Comparison of ENCODE assay signal across 17 cellular contexts in the genomic region with DNA sequence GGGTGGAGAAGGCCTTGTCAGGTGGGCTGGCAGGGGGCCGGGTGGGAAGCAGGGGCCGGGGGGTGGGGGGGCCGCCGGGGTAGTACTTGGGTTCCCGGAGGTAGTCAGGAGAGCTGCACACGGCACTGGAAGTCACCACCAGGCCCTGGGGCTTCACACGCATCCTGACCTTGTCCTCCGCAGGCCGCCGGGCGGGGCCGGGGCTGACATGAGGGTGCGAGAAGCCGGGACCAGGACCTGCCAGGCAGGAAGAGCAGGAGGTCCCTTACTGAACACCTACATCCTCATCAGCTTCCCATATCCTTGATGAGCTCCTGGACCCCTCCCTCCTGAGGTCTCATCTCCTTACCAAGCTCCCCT. TPM values are rescaled to one million over a fixed set of nuclear protein-coding genes. Genes with fewer than 3 reads are reported as not detected.
DNase-seq lines count a peak whose midpoint lies in the region; ATAC-seq and TF ChIP-seq lines count a peak whose summit lies in the region.
"Had no signal": no experiment of that assay in that cellular context is flagged by ENCODE, and none has a peak within 500 bp of the region (broad histone marks: within the 10 kb centered on the region; RNA-seq: fewer than 3 reads in every experiment).

No MANE protein-coding gene starts in this region.

- peaks cover 20 to 37% of the 10 kb centered on the region in 2 donors for H3K4me1 ChIP-seq in ascending aorta
- peaks cover 3 to 6% of the 10 kb centered on the region in 2 donors for H3K4me1 ChIP-seq in neuronal stem cell (ENCODE audit: control insufficient read depth in 2 of 2, insufficient read depth in 1 of 2, low read depth in 1 of 2, low read length in 2 of 2)
- peaks cover 20 to 86% (median 56%) of the 10 kb centered on the region in 6 donors for H3K4me1 ChIP-seq in spleen
- no peaks in the 10 kb centered on the region for H3K4me1 ChIP-seq in Caco-2
- no peaks in the 10 kb centered on the region for H3K4me1 ChIP-seq in foreskin keratinocyte
- peaks cover 25 to 50% (median 30%) of the 10 kb centered on the region in 3 donors for H3K4me1 ChIP-seq in esophagus squamous epithelium
- peaks cover 8% of the 10 kb centered on the region for H3K4me1 ChIP-seq in mesendoderm (ENCODE audit: control insufficient read depth, low read depth, low read length)

- no peak overlapping the region for H3K56ac ChIP-seq in mesendoderm (ENCODE audit: low read length)

- H2AK5ac ChIP-seq in neuronal stem cell (ENCODE audit: low read depth, low read length) (no peak overlapping the region), mesendoderm (ENCODE audit: low read length) (no peak overlapping the region)

- no peaks in the 10 kb centered on the region for H3K27me3 Mint-ChIP-seq in Caco-2 (ENCODE audit: insufficient read depth, unreplicated experiment)
- H3K27me3 Mint-ChIP-seq: CD4-positive, alpha-beta memory T cell had no signal

- DNase-seq in RWPE1 (ENCODE audit: low spot score): no peak
- DNase-seq in ascending aorta (ENCODE audit: low spot score in 2 of 2): no peak
- DNase-seq in neuronal stem cell (ENCODE audit: low spot score): no peak
- DNase-seq in spleen: no peak
- no peak for DNase-seq in Caco-2
- no peak for DNase-seq in foreskin keratinocyte
- no peak for DNase-seq in esophagus squamous epithelium (lab: John Stamatoyannopoulos, UW)
- DNase-seq in mesendoderm: no peak
- DNase-seq: C1 segment of cervical spinal cord, COR-L47, DMS153, EL, GDM1, GM23248, HCEC 1CT had no signal

- H4K8ac ChIP-seq in neuronal stem cell (ENCODE audit: low read depth, low read length) (no peak overlapping the region), mesendoderm (ENCODE audit: low read depth, low read length) (no peak overlapping the region)

- H2BK5ac ChIP-seq in neuronal stem cell (ENCODE audit: low read length) (no peak overlapping the region), mesendoderm (ENCODE audit: low read length) (no peak overlapping the region)

- no peak for ATAC-seq in foreskin keratinocyte
- ATAC-seq: GM12878 had no signal

- TF ChIP-seq CTCF in RWPE1 (conservative IDR thresholded peaks at IDR 0.05; ENCODE audit: low read depth): no peak
- TF ChIP-seq CTCF in ascending aorta (IDR thresholded peaks at IDR 0.05): no peak
- TF ChIP-seq CTCF in spleen (IDR thresholded peaks at IDR 0.05 in 8 of 11, conservative IDR thresholded peaks at IDR 0.05 in 3 of 11): no peak
- TF ChIP-seq CTCF in Caco-2 (IDR thresholded peaks at IDR 0.05; ENCODE audit: insufficient read depth in 1 of 2, low read depth in 1 of 2, low read length in 1 of 2, severe bottlenecking in 1 of 2, unreplicated experiment in 1 of 2): no peak
- TF ChIP-seq CTCF in foreskin keratinocyte (conservative IDR thresholded peaks at IDR 0.05): no peak
- TF ChIP-seq CTCF in esophagus squamous epithelium (IDR thresholded peaks at IDR 0.05): no peak

- no peaks in the 10 kb centered on the region for H3K36me3 Mint-ChIP-seq in Caco-2 (ENCODE audit: insufficient read depth, unreplicated experiment)

- CTCF ChIA-PET in RWPE1 (lab: Yijun Ruan, JAX): interaction anchor here (1.0 kb wide), 1 partner anchor 76 kb away, joined by 3 read pairs; no protein-coding TSS in a partner anchor
- CTCF ChIA-PET in Caco-2 (lab: Charles Lee): interaction anchor here (0.6 to 1.5 kb wide), 2 partner anchors 55 to 61 kb away, joined by 4 to 6 read pairs; no protein-coding TSS in a partner anchor

- no TSS peak for BruUV-seq in Caco-2 (replicated peaks; lab: Mats Ljungman, UMichigan)

- H3K27ac ChIP-seq in RWPE1: peak overlapping the region; percentile 45
- peak overlapping the region; percentile 89 to 95 for H3K27ac ChIP-seq in ascending aorta
- no peak overlapping the region for H3K27ac ChIP-seq in neuronal stem cell (replicated peaks; ENCODE audit: low read length)
- H3K27ac ChIP-seq in spleen: peak overlapping the region in 5 of 8 donors; percentile 43 to 64 (median 54)
- no peak overlapping the region for H3K27ac ChIP-seq in foreskin keratinocyte
- peak overlapping the region in 2 of 4 donors; percentile 50 to 95 for H3K27ac ChIP-seq in esophagus squamous epithelium
- H3K27ac ChIP-seq in mesendoderm (ENCODE audit: low read depth, low read length): no peak overlapping the region
- H3K27ac ChIP-seq: GM23248 had no signal

- H3K4me3 ChIP-seq in ascending aorta (no peak overlapping the region), neuronal stem cell (ENCODE audit: low read length in 2 of 2) (no peak overlapping the region), spleen (no peak overlapping the region), Caco-2 (ENCODE audit: low read depth, low read length) (no peak overlapping the region), esophagus squamous epithelium (no peak overlapping the region), mesendoderm (ENCODE audit: low read length) (no peak overlapping the region)
- H3K4me3 ChIP-seq: GM12878, GM23248 had no signal

- intact Hi-C loops in ascending aorta (cut with DNase I): no loop called here
- intact Hi-C loops in spleen (cut with DNase I; ENCODE audit: low total_unique reads): no loop called here
- intact Hi-C loops in Caco-2 (cut with micrococcal nuclease; ENCODE audit: unreplicated experiment): no loop called here
- intact Hi-C loops in esophagus squamous epithelium (cut with DNase I): no loop called here

- H3K4me2 ChIP-seq in neuronal stem cell (ENCODE audit: insufficient read depth, low read length, poor library complexity, severe bottlenecking) (no peak overlapping the region), mesendoderm (ENCODE audit: low read length) (no peak overlapping the region)

- H3K79me2 ChIP-seq in mesendoderm (ENCODE audit: control insufficient read depth, insufficient read depth, low read length): no peaks in the 10 kb centered on the region

- POLR2A ChIA-PET in RWPE1 (lab: Yijun Ruan, JAX; ENCODE audit: low non-redundant PET): no interaction called here
- POLR2A ChIA-PET in Caco-2 (lab: Charles Lee): no interaction called here

- peaks cover 12% of the 10 kb centered on the region for H3K4me1 Mint-ChIP-seq in Caco-2 (ENCODE audit: low read depth, unreplicated experiment)

- no peak overlapping the region for H4K5ac ChIP-seq in mesendoderm (ENCODE audit: low read length)

- H3K9me3 Mint-ChIP-seq in Caco-2 (ENCODE audit: unreplicated experiment): no peaks in the 10 kb centered on the region

- no peak overlapping the region for H2AFZ ChIP-seq in neuronal stem cell (ENCODE audit: low read length)
- H2AFZ ChIP-seq: GM23248 had no signal

- no peak overlapping the region for H3K14ac ChIP-seq in neuronal stem cell (ENCODE audit: low read length)

- TF ChIP-seq POLR2A in spleen (IDR thresholded peaks at IDR 0.05) (no peak), esophagus squamous epithelium (IDR thresholded peaks at IDR 0.05) (no peak)

- H2BK12ac ChIP-seq in neuronal stem cell (ENCODE audit: low read length): no peak overlapping the region

- peaks cover 58 to 62% of the 10 kb centered on the region in 2 donors for H3K36me3 ChIP-seq in ascending aorta
- peaks cover 48 to 87% of the 10 kb centered on the region in 2 donors for H3K36me3 ChIP-seq in neuronal stem cell (replicated peaks in 1 of 2; ENCODE audit: control insufficient read depth in 2 of 2, insufficient read depth in 2 of 2, low read length in 2 of 2)
- peaks cover 0 to 71% (median 54%) of the 10 kb centered on the region in 6 donors for H3K36me3 ChIP-seq in spleen
- H3K36me3 ChIP-seq in Caco-2 (ENCODE audit: control insufficient read depth, insufficient read depth, low read length): no peaks in the 10 kb centered on the region
- H3K36me3 ChIP-seq in esophagus squamous epithelium: peaks cover 49 to 94% (median 54%) of the 10 kb centered on the region in 3 donors
- peaks cover 2% of the 10 kb centered on the region for H3K36me3 ChIP-seq in mesendoderm (ENCODE audit: control insufficient read depth, insufficient read depth, low read length)

- H3K27me3 ChIP-seq in ascending aorta (no peaks in the 10 kb centered on the region), neuronal stem cell (ENCODE audit: control insufficient read depth in 3 of 3, insufficient read depth in 3 of 3, low read depth in 1 of 3, low read length in 3 of 3) (no peaks in the 10 kb centered on the region), spleen (replicated peaks in 1 of 7) (no peaks in the 10 kb centered on the region), Caco-2 (replicated peaks; ENCODE audit: control insufficient read depth, insufficient read depth, low read length) (no peaks in the 10 kb centered on the region), foreskin keratinocyte (no peaks in the 10 kb centered on the region), esophagus squamous epithelium (no peaks in the 10 kb centered on the region), mesendoderm (ENCODE audit: insufficient read depth, low read length, poor library complexity) (no peaks in the 10 kb centered on the region)

- H2BK15ac ChIP-seq in neuronal stem cell (ENCODE audit: low read length): no peak overlapping the region
- H2BK15ac ChIP-seq in mesendoderm (replicated peaks; ENCODE audit: low read depth): no peak overlapping the region

- H2BK120ac ChIP-seq in neuronal stem cell (ENCODE audit: low read depth, low read length): no peak overlapping the region
- no peak overlapping the region for H2BK120ac ChIP-seq in mesendoderm (ENCODE audit: low read depth, low read length)

- H3K79me1 ChIP-seq in neuronal stem cell (ENCODE audit: low read depth, low read length): peaks cover 25% of the 10 kb centered on the region
- H3K79me1 ChIP-seq in mesendoderm (ENCODE audit: low read length): peaks cover 2% of the 10 kb centered on the region

- H3K9ac ChIP-seq in neuronal stem cell (ENCODE audit: low read depth, low read length, poor library complexity) (no peak overlapping the region), mesendoderm (ENCODE audit: low read length) (no peak overlapping the region)
- H3K9ac ChIP-seq: GM23248 had no signal

- H3K18ac ChIP-seq in neuronal stem cell (ENCODE audit: low read length) (peak overlapping the region; percentile 40), mesendoderm (ENCODE audit: low read length) (no peak overlapping the region)

- H3K9me3 ChIP-seq in ascending aorta (no peaks in the 10 kb centered on the region), neuronal stem cell (replicated peaks in 1 of 2; ENCODE audit: control insufficient read depth in 2 of 2, insufficient read depth in 1 of 2, low read depth in 1 of 2, low read length in 2 of 2) (no peaks in the 10 kb centered on the region), spleen (no peaks in the 10 kb centered on the region), Caco-2 (no peaks in the 10 kb centered on the region), esophagus squamous epithelium (no peaks in the 10 kb centered on the region)

- WGBS in neuronal stem cell (ENCODE audit: extremely low coverage in 2 of 2, insufficient read length in 2 of 2, insufficient replicate concordance in 1 of 2), 2 donors: no CpG with 5 or more reads among the region's 14 CpGs
- WGBS in spleen, 5 donors: 70 to 82% (median 78%) methylated on average over 10 to 14 of the region's 14 CpGs
- 75 to 85% methylated on average over 2 to 8 of the region's 14 CpGs for WGBS in esophagus squamous epithelium, 2 donors
- WGBS in mesendoderm (ENCODE audit: extremely low coverage, insufficient coverage, low lambda C conversion rate): no CpG with 5 or more reads among the region's 14 CpGs

- H3K4me3 Mint-ChIP-seq in Caco-2 (ENCODE audit: unreplicated experiment): no peak overlapping the region
- H3K4me3 Mint-ChIP-seq: CD4-positive, alpha-beta memory T cell had no signal

- H3K23ac ChIP-seq in neuronal stem cell (ENCODE audit: low read depth, low read length, poor library complexity): no peak overlapping the region
- H3K23ac ChIP-seq in mesendoderm (ENCODE audit: low read length): no peak overlapping the region

- H3K4ac ChIP-seq in neuronal stem cell (ENCODE audit: low read length) (no peak overlapping the region), mesendoderm (ENCODE audit: low read depth, low read length) (no peak overlapping the region)

- no peak overlapping the region for H3K27ac Mint-ChIP-seq in Caco-2 (ENCODE audit: unreplicated experiment)
- H3K27ac Mint-ChIP-seq: CD4-positive, alpha-beta memory T cell had no signal

- H4K91ac ChIP-seq in neuronal stem cell (ENCODE audit: low read depth, low read length, poor library complexity): no peak overlapping the region

RNA-seq across cellular contexts. Expression of a gene that starts 52.0 kb away (rescaled TPM):
- total RNA-seq in ascending aorta (205 TPM), spleen (100 to 1,000 TPM in 1 of 7 donors, 10 to 100 TPM in 6; 35.1 to 104 (median 54.6) TPM), Caco-2 (2022) (17.0 and 17.3 TPM in 2 replicates), foreskin keratinocyte (12.1 and 14.8 TPM in 2 replicates), esophagus squamous epithelium (100 to 1,000 TPM in 1 of 4 donors, 10 to 100 TPM in 3; 22.2 to 112 (median 30.6) TPM)
- 22.9 TPM for polyA plus RNA-seq in neuronal stem cell (2013, experiment 1 of 2)
- polyA plus RNA-seq in neuronal stem cell (2013, experiment 2 of 2): 22.9 TPM
- polyA plus RNA-seq in spleen (10 to 100 TPM in 1 of 3 donors, 1 to 10 TPM in 2; 3.2 to 24.2 (median 4.3) TPM), foreskin keratinocyte (4.0 and 5.4 TPM in 2 replicates)
- 8.1 TPM for polyA plus RNA-seq in mesendoderm (2013, experiment 1 of 2)
- polyA plus RNA-seq in mesendoderm (2013, experiment 2 of 2): 8.0 TPM

Comparison
In these comparisons a context has a peak if more than half of its experiments do, and no peak if none do; other contexts are left out.
1. H3K27ac ChIP-seq: peak in RWPE1 (single experiment), ascending aorta (2 of 2) and spleen (5 of 8); none in neuronal stem cell (single experiment), foreskin keratinocyte (single experiment) and mesendoderm (single experiment).